ENCODE assay signal across 9 cellular contexts in the genomic region with DNA sequence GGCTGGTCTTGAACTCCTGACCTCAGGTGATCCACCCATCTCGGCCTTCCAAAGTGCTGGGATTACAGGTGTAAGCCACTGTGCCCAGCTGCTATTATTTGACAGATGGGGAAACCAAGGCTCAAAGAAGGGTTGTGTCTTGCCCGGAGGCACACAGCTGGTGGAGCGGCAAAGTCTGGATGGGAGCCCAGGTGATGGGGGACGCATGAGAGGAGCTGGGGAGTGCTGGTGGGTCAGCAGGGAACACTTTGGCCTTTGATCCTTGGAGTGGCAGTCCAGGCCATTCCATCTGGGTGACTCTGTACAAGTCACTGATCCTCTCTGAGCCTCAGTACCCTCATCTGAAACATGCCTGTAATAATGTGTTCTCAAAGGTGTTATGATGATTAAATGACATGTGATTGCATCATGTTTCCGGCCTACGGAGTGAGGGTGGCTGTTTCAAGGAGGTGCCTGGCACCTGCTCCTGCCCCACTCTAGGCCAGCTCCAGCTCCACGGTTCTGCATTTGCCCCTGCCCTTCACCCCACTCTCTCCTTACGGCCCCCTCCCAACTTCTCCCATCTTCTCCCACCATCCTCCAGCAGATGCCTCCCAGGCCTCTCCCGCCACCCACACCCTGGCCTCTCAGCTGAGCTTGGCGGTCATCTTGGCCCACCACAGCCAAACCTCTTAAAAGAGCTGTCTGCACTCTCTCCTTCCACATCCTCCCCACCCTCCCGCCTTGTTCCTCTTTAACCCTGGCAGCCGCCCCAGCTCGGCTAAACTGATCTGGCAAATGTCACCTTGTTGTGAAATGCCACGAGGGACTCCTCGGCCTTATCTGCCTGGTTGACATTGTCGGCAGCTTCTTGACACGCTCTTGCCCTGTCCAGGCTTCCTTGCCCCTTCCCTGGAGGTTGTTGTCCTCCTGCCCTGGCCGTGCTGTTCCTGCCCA. TPM values are rescaled to one million over a fixed set of nuclear protein-coding genes. Genes with fewer than 3 reads are reported as not detected.
DNase-seq lines count a peak whose midpoint lies in the region; ATAC-seq and TF ChIP-seq lines count a peak whose summit lies in the region.
"Had no signal": no experiment of that assay in that cellular context is flagged by ENCODE, and none has a peak within 500 bp of the region (broad histone marks: within the 10 kb centered on the region; RNA-seq: fewer than 3 reads in every experiment).

No MANE protein-coding gene starts in this region.

- intact Hi-C loops in HCT116 (cut with micrococcal nuclease) = no loop called here
- intact Hi-C loops in colonic mucosa (cut with DNase I) = no loop called here

- no peak overlapping the region for H3K4me2 ChIP-seq in HCT116 (ENCODE audit: low read length)
- H3K4me2 ChIP-seq: KMS-11 had no signal

- no peaks in the 10 kb centered on the region for H3K36me3 ChIP-seq in HCT116 (ENCODE audit: control insufficient read depth in 1 of 2, insufficient read depth in 2 of 2, low read length in 2 of 2)
- H3K36me3 ChIP-seq in SK-N-MC (ENCODE audit: insufficient read depth, low read length) = no peaks in the 10 kb centered on the region; the same call in 1 of the 2 replicates
- no peaks in the 10 kb centered on the region for H3K36me3 ChIP-seq in colonic mucosa

- no peaks in the 10 kb centered on the region for H3K9me2 ChIP-seq in HCT116 (ENCODE audit: insufficient read depth)

- H3K9me3 ChIP-seq in HCT116 (ENCODE audit: control insufficient read depth in 1 of 2, insufficient read depth in 1 of 2, low read depth in 1 of 2, low read length in 2 of 2) (no peaks in the 10 kb centered on the region), SK-N-MC (ENCODE audit: low read depth, low read length) (no peaks in the 10 kb centered on the region), colonic mucosa (no peaks in the 10 kb centered on the region)

- ATAC-seq in HCT116 = no peak
- no peak for ATAC-seq in GM21723 (IDR thresholded peaks at IDR 0.05; ENCODE audit: unreplicated experiment)
- ATAC-seq in GM19455 (IDR thresholded peaks at IDR 0.05; ENCODE audit: unreplicated experiment) = no peak

- no peaks in the 10 kb centered on the region for H3K79me2 ChIP-seq in HCT116 (ENCODE audit: insufficient read depth, low read length)

- peaks cover 2 to 21% of the 10 kb centered on the region in 2 experiments; a peak in 2 of 4 replicates for H3K4me1 ChIP-seq in HCT116 (ENCODE audit: control insufficient read depth in 1 of 2, insufficient read depth in 2 of 2, low read length in 2 of 2)
- no peaks in the 10 kb centered on the region for H3K4me1 ChIP-seq in colonic mucosa

- H3K27ac ChIP-seq in HCT116 (ENCODE audit: low read depth, low read length) (no peak overlapping the region), SK-N-MC (peak overlapping the region; percentile 74), colonic mucosa (peak overlapping the region; percentile 47)
- H3K27ac ChIP-seq: KMS-11 had no signal

- TF ChIP-seq CTCF in HCT116 (IDR thresholded peaks at IDR 0.05 in 2 of 3, conservative IDR thresholded peaks at IDR 0.05 in 1 of 3; ENCODE audit: borderline replicate concordance in 1 of 3, insufficient read depth in 1 of 3, low read depth in 2 of 3, low read length in 2 of 3) (no peak), colonic mucosa (IDR thresholded peaks at IDR 0.05) (no peak)

- CTCF ChIA-PET in HCT116 (lab: Charles Lee) = interaction anchor here (1.0 to 2.9 kb wide), 4 partner anchors 17 to 89 kb away, joined by 3 to 11 read pairs (median 4); no protein-coding TSS in a partner anchor

- H3K27me3 ChIP-seq in HCT116 (ENCODE audit: insufficient read depth, low read length) (no peaks in the 10 kb centered on the region), colonic mucosa (no peaks in the 10 kb centered on the region)

- no peak overlapping the region for H3K4me3 ChIP-seq in HCT116 (replicated peaks in 1 of 2; ENCODE audit: low read depth in 1 of 2, low read length in 2 of 2)
- H3K4me3 ChIP-seq in SK-N-MC = no peak overlapping the region
- no peak overlapping the region for H3K4me3 ChIP-seq in colonic mucosa

- DNase-seq in HCT116 (ENCODE audit: low read depth, low spot score) (no peak), SK-N-MC (ENCODE audit: low read depth, low spot score) (no peak), colonic mucosa (peak; percentile 71), myocyte (ENCODE audit: low read depth) (peak; percentile 53), DMS153 treated with DMSO at 0.1 percent for 48 hours (lab: John Stamatoyannopoulos, UW; ENCODE audit: unreplicated experiment) (no peak), NCI-H1930 (lab: John Stamatoyannopoulos, UW) (no peak)

- no peak for TF ChIP-seq POLR2A in HCT116 (IDR thresholded peaks at IDR 0.05; ENCODE audit: borderline replicate concordance, extremely low read depth, insufficient read depth, insufficient read length)

- RAD21 ChIA-PET in HCT116 (lab: Charles Lee; ENCODE audit: low non-redundant PET in 1 of 2, low total read pairs in 2 of 2, uncharacterized antibody in 2 of 2, unreplicated experiment in 2 of 2) = no interaction called here

- no peak overlapping the region for H3K9ac ChIP-seq in HCT116 (ENCODE audit: low read length)
- H3K9ac ChIP-seq in SK-N-MC (ENCODE audit: insufficient read length) = no peak overlapping the region
- no peak overlapping the region for H3K9ac ChIP-seq in colonic mucosa (ENCODE audit: low read depth in 2 of 2, low read length in 2 of 2)
- H3K9ac ChIP-seq: KMS-11 had no signal

- TF ChIP-seq RAD21 in HCT116 (IDR thresholded peaks at IDR 0.05; ENCODE audit: low read depth) = no peak

- no peaks in the 10 kb centered on the region for H4K20me1 ChIP-seq in HCT116 (ENCODE audit: insufficient read depth)

- POLR2A ChIA-PET in HCT116 (lab: Charles Lee) = interaction anchor here (1.9 to 6.3 kb wide), 2 partner anchors 8 to 16 kb away, joined by 5 to 54 read pairs; a partner anchor contains a TSS

- no TSS peak for BruUV-seq in HCT116 (replicated peaks; lab: Mats Ljungman, UMichigan)

- no peak overlapping the region for H2AFZ ChIP-seq in HCT116 (ENCODE audit: low read depth, low read length, poor library complexity, severe bottlenecking)

TF ChIP-seq in HCT116, 20 proteins besides CTCF, POLR2A, EP300 and RAD21:
- peak; percentile 39 for TF ChIP-seq POLR2AphosphoS5 (IDR thresholded peaks at IDR 0.05; ENCODE audit: low read depth, low read length)
- TF ChIP-seq ZNF274 (IDR thresholded peaks at IDR 0.05; ENCODE audit: low read depth, low read length) = no peak

RNA-seq across cellular contexts. Expression of a gene that starts 5.5 kb away (rescaled TPM):
- total RNA-seq in HCT116 (2021; ENCODE audit: unreplicated experiment) = 144 TPM
- polyA plus RNA-seq in HCT116 (2012) = 110 and 117 TPM in 2 replicates
- total RNA-seq in colonic mucosa = 10 to 100 TPM in 1 of 2 donors, 1 to 10 TPM in 1; 9.3 to 18.8 TPM
- 311 and 455 TPM in 2 replicates for total RNA-seq in myocyte
- polyA plus RNA-seq in myocyte (2012) = 336 TPM

RNA-seq across cellular contexts. Expression of a gene that starts 18.4 kb away (rescaled TPM):
- 153 TPM for total RNA-seq in HCT116 (2021; ENCODE audit: unreplicated experiment)
- 152 and 163 TPM in 2 replicates for polyA plus RNA-seq in HCT116 (2012)
- total RNA-seq in colonic mucosa = 10 to 100 TPM; 19.7 to 44.9 TPM
- total RNA-seq in myocyte = 302 and 340 TPM in 2 replicates
- 616 TPM for polyA plus RNA-seq in myocyte (2012)

RNA-seq across cellular contexts. Expression of a gene that starts 30.6 kb away (rescaled TPM):
- 8.0 TPM for total RNA-seq in HCT116 (2021; ENCODE audit: unreplicated experiment)
- 3.3 and 3.7 TPM in 2 replicates for polyA plus RNA-seq in HCT116 (2012)
- 1 to 10 TPM; 4.1 to 8.9 TPM for total RNA-seq in colonic mucosa
- total RNA-seq in myocyte = 21.7 and 29.3 TPM in 2 replicates
- 13.7 TPM for polyA plus RNA-seq in myocyte (2012)

RNA-seq across cellular contexts. Expression of a gene that starts 32.4 kb away (rescaled TPM):
- total RNA-seq in HCT116 (2021; ENCODE audit: unreplicated experiment) (39.9 TPM), colonic mucosa (1 to 10 TPM; 3.9 to 5.0 TPM), myocyte (23.1 and 38.7 TPM in 2 replicates)
- polyA plus RNA-seq in HCT116 (2012) = 28.9 and 29.4 TPM in 2 replicates
- 12.4 TPM for polyA plus RNA-seq in myocyte (2012)

RNA-seq across cellular contexts. Expression of a gene that starts 37.8 kb away (rescaled TPM):
- total RNA-seq in HCT116 (2021; ENCODE audit: unreplicated experiment) (141 TPM), colonic mucosa (100 to 1,000 TPM in 1 of 2 donors, 10 to 100 TPM in 1; 84.3 to 134 TPM), myocyte (87.2 and 112 TPM in 2 replicates)
- 267 and 489 TPM in 2 replicates for polyA plus RNA-seq in HCT116 (2012)
- 299 TPM for polyA plus RNA-seq in myocyte (2012)

Comparison
In these comparisons a context has a peak if more than half of its experiments do, and no peak if none do; other contexts are left out.
1. DNase-seq: peak in colonic mucosa (single experiment) and myocyte (single experiment); none in HCT116 (single experiment), SK-N-MC (single experiment), DMS153 treated with DMSO at 0.1 percent for 48 hours (single experiment) and NCI-H1930 (0 of 2).